1 cellular context compared by ENCODE assay signal in the genomic region with DNA sequence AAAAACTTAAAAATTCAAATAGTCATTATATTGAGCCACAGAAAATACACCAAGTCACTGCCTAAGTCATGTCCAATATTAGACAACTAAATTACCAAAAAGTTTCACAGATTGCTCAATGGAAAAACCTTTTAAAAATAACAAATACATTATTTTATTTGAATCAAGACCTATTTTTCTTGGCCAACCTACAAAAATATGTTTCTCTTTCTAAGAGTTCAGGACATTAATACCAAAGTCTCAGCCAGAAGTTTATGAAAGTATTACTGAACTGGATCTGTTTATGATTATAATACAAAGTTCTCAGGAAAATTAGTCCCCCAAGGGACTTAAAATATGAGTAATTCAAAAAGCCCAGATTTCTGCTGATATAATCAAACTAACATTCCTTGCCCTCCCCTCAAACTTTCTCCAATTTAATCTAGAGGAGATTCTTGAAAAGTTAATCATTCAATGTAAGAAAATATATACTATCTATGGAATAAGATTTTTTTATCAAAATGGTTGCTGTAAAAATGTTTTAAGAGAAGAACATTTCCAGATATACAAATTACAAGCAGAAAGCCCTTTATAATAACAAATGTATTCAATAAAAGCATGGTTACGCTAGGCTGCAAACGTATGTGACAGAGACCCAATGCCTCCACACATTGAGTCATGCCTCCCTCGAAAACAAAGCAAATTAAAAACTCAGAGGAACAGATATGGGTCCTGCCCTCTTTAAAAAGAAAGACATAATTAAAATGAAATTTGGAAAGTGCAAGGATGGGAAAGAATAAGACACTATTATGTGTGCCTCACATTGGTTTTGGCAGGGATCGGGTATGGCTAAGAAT.
TF ChIP-seq lines count a peak whose summit lies in the region.

No MANE protein-coding gene starts in this region.

TF ChIP-seq in GM23338, 12 proteins besides CTCF, POLR2A, EP300 and RAD21 (continued from another document):
- TF ChIP-seq, protein P1, sequence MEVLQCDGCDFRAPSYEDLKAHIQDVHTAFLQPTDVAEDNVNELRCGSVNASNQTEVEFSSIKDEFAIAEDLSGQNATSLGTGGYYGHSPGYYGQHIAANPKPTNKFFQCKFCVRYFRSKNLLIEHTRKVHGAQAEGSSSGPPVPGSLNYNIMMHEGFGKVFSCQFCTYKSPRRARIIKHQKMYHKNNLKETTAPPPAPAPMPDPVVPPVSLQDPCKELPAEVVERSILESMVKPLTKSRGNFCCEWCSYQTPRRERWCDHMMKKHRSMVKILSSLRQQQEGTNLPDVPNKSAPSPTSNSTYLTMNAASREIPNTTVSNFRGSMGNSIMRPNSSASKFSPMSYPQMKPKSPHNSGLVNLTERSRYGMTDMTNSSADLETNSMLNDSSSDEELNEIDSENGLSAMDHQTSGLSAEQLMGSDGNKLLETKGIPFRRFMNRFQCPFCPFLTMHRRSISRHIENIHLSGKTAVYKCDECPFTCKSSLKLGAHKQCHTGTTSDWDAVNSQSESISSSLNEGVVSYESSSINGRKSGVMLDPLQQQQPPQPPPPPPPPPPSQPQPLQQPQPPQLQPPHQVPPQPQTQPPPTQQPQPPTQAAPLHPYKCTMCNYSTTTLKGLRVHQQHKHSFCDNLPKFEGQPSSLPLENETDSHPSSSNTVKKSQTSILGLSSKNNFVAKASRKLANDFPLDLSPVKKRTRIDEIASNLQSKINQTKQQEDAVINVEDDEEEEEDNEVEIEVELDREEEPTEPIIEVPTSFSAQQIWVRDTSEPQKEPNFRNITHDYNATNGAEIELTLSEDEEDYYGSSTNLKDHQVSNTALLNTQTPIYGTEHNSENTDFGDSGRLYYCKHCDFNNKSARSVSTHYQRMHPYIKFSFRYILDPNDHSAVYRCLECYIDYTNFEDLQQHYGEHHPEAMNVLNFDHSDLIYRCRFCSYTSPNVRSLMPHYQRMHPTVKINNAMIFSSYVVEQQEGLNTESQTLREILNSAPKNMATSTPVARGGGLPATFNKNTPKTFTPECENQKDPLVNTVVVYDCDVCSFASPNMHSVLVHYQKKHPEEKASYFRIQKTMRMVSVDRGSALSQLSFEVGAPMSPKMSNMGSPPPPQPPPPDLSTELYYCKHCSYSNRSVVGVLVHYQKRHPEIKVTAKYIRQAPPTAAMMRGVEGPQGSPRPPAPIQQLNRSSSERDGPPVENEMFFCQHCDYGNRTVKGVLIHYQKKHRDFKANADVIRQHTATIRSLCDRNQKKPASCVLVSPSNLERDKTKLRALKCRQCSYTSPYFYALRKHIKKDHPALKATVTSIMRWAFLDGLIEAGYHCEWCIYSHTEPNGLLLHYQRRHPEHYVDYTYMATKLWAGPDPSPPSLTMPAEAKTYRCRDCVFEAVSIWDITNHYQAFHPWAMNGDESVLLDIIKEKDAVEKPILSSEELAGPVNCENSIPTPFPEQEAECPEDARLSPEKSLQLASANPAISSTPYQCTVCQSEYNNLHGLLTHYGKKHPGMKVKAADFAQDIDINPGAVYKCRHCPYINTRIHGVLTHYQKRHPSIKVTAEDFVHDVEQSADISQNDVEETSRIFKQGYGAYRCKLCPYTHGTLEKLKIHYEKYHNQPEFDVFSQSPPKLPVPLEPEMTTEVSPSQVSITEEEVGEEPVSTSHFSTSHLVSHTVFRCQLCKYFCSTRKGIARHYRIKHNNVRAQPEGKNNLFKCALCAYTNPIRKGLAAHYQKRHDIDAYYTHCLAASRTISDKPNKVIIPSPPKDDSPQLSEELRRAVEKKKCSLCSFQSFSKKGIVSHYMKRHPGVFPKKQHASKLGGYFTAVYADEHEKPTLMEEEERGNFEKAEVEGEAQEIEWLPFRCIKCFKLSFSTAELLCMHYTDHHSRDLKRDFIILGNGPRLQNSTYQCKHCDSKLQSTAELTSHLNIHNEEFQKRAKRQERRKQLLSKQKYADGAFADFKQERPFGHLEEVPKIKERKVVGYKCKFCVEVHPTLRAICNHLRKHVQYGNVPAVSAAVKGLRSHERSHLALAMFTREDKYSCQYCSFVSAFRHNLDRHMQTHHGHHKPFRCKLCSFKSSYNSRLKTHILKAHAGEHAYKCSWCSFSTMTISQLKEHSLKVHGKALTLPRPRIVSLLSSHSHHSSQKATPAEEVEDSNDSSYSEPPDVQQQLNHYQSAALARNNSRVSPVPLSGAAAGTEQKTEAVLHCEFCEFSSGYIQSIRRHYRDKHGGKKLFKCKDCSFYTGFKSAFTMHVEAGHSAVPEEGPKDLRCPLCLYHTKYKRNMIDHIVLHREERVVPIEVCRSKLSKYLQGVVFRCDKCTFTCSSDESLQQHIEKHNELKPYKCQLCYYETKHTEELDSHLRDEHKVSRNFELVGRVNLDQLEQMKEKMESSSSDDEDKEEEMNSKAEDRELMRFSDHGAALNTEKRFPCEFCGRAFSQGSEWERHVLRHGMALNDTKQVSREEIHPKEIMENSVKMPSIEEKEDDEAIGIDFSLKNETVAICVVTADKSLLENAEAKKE (CRISPR knock-in tag; IDR thresholded peaks at IDR 0.05), result no peak
- no peak for TF ChIP-seq EZH2phosphoT487 (IDR thresholded peaks at IDR 0.05; ENCODE audit: unreplicated experiment)
- no peak for TF ChIP-seq JUNB (IDR thresholded peaks at IDR 0.05; ENCODE audit: unreplicated experiment)
- TF ChIP-seq, protein P2, sequence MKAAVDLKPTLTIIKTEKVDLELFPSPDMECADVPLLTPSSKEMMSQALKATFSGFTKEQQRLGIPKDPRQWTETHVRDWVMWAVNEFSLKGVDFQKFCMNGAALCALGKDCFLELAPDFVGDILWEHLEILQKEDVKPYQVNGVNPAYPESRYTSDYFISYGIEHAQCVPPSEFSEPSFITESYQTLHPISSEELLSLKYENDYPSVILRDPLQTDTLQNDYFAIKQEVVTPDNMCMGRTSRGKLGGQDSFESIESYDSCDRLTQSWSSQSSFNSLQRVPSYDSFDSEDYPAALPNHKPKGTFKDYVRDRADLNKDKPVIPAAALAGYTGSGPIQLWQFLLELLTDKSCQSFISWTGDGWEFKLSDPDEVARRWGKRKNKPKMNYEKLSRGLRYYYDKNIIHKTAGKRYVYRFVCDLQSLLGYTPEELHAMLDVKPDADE (IDR thresholded peaks at IDR 0.05), result no peak
